Comparison of ENCODE assay signal across 20 cellular contexts in the genomic region with DNA sequence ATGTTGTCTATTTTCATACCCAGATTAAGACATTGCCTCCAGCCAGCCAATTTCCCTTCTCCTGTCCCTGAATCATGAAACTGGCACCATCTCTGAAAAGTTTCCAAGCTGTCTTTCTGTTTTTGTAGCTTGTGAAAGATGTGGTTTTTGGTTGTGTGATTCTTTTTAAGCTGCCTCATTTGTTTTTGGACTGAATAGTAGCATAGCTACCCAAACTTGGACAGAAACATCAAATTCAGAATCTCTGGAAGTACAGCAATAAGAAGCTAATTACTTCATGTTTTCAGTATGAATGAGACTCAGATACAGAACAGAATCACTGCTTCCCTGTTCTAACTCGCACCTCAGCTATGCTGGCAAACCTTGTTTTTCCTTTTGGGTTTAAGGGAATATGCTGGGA.
DNase-seq lines count a peak whose midpoint lies in the region; ATAC-seq and TF ChIP-seq lines count a peak whose summit lies in the region.
"Had no signal": no experiment of that assay in that cellular context is flagged by ENCODE, and none has a peak within 500 bp of the region (broad histone marks: within the 10 kb centered on the region; RNA-seq: fewer than 3 reads in every experiment).

No MANE protein-coding gene starts in this region.

- intact Hi-C loops in sciatic nerve (cut with DNase I), result no loop called here

- no peak overlapping the region for H2BK15ac ChIP-seq in neuronal stem cell (ENCODE audit: low read length)

- no peak overlapping the region for H2BK120ac ChIP-seq in neuronal stem cell (ENCODE audit: low read depth, low read length)

- H2AFZ ChIP-seq in OCI-LY3 (ENCODE audit: low read depth, low read length) (no peak overlapping the region), neuronal stem cell (ENCODE audit: low read length) (no peak overlapping the region)

- peaks cover 31% of the 10 kb centered on the region for H3K4me1 ChIP-seq in OCI-LY3 (ENCODE audit: low read length)
- H3K4me1 ChIP-seq in neuronal stem cell (ENCODE audit: control insufficient read depth in 2 of 2, insufficient read depth in 1 of 2, low read depth in 1 of 2, low read length in 2 of 2), result no peaks in the 10 kb centered on the region

- no peak overlapping the region for H3K18ac ChIP-seq in neuronal stem cell (ENCODE audit: low read length)

- DNase-seq in GM03348 (ENCODE audit: low spot score) (peak; percentile 30), fibroblast of gingiva (ENCODE audit: low read depth) (peak; percentile 73), sciatic nerve (ENCODE audit: low spot score) (no peak), neuronal stem cell (ENCODE audit: low spot score) (no peak), NCI-H2196 treated with DMSO at 0.1 percent for 48 hours (lab: John Stamatoyannopoulos, UW; ENCODE audit: unreplicated experiment) (no peak), ureter (ENCODE audit: low spot score) (no peak)
- no peak for DNase-seq in activated naive CD8-positive, alpha-beta T cell treated with anti-CD3 and anti-CD28 coated beads, Interleukin-2, amount 50 U/mL, for 24 hours
- DNase-seq: ACHN; CD8-positive, alpha-beta memory T cell; DMS 273 treated with DMSO at 0.1 percent for 48 hours; EL; NCI-H1436; NCI-H2081 treated with DMSO at 0.1 percent for 48 hours; NCI-H345; NCI-H526 treated with DMSO at 0.1 percent for 48 hours; NK-92 treated with Interleukin-12 subunit alpha and Interleukin-12 subunit beta, amount 100 ng/mL, for 24 hours had no signal

- no peaks in the 10 kb centered on the region for H3K36me3 ChIP-seq in OCI-LY3 (replicated peaks; ENCODE audit: low read depth, low read length)
- H3K36me3 ChIP-seq in neuronal stem cell (replicated peaks in 1 of 2; ENCODE audit: control insufficient read depth in 2 of 2, insufficient read depth in 2 of 2, low read length in 2 of 2), result no peaks in the 10 kb centered on the region
- H3K36me3 ChIP-seq: BLaER1 had no signal

- H3K27me3 Mint-ChIP-seq in activated naive CD8-positive, alpha-beta T cell treated with anti-CD3 and anti-CD28 coated beads, Interleukin-2, amount 50 U/mL, for 24 hours, result peaks cover 2% of the 10 kb centered on the region

- H3K27me3 ChIP-seq in OCI-LY3 (ENCODE audit: low read depth, low read length) (no peaks in the 10 kb centered on the region; the same call in 1 of the 2 replicates), neuronal stem cell (ENCODE audit: control insufficient read depth in 3 of 3, insufficient read depth in 3 of 3, low read depth in 1 of 3, low read length in 3 of 3) (no peaks in the 10 kb centered on the region)
- H3K27me3 ChIP-seq: BLaER1 had no signal

- H3K27ac ChIP-seq in OCI-LY3 (ENCODE audit: low read length) (no peak overlapping the region), neuronal stem cell (replicated peaks; ENCODE audit: low read length) (no peak overlapping the region)
- H3K27ac ChIP-seq: BLaER1, RWPE1 had no signal

- no peak overlapping the region for H4K91ac ChIP-seq in neuronal stem cell (ENCODE audit: low read depth, low read length, poor library complexity)

- H3K4me3 ChIP-seq in OCI-LY3 (ENCODE audit: low read length) (no peak overlapping the region), neuronal stem cell (ENCODE audit: low read length in 2 of 2) (no peak overlapping the region)
- H3K4me3 ChIP-seq: BLaER1 had no signal

- H3K79me1 ChIP-seq in neuronal stem cell (ENCODE audit: low read depth, low read length), result no peaks in the 10 kb centered on the region

- no peaks in the 10 kb centered on the region for H3K9me3 Mint-ChIP-seq in activated naive CD8-positive, alpha-beta T cell treated with anti-CD3 and anti-CD28 coated beads, Interleukin-2, amount 50 U/mL, for 24 hours

- TF ChIP-seq CTCF in OCI-LY3 (IDR thresholded peaks at IDR 0.05; ENCODE audit: low read depth, low read length), result no peak

- no peak overlapping the region for H3K23ac ChIP-seq in neuronal stem cell (ENCODE audit: low read depth, low read length, poor library complexity)

- H3K79me2 ChIP-seq in OCI-LY3 (ENCODE audit: low read length), result no peaks in the 10 kb centered on the region

- H3K9me3 ChIP-seq in OCI-LY3 (ENCODE audit: insufficient read depth, low read length) (no peaks in the 10 kb centered on the region), neuronal stem cell (replicated peaks in 1 of 2; ENCODE audit: control insufficient read depth in 2 of 2, insufficient read depth in 1 of 2, low read depth in 1 of 2, low read length in 2 of 2) (no peaks in the 10 kb centered on the region)

- no peaks in the 10 kb centered on the region for H3K36me3 Mint-ChIP-seq in activated naive CD8-positive, alpha-beta T cell treated with anti-CD3 and anti-CD28 coated beads, Interleukin-2, amount 50 U/mL, for 24 hours (ENCODE audit: low read depth)
- H3K36me3 Mint-ChIP-seq: CD8-positive, alpha-beta memory T cell; IgD-negative memory B cell had no signal

- H3K4ac ChIP-seq in neuronal stem cell (ENCODE audit: low read length), result no peak overlapping the region

- H3K4me1 Mint-ChIP-seq in activated naive CD8-positive, alpha-beta T cell treated with anti-CD3 and anti-CD28 coated beads, Interleukin-2, amount 50 U/mL, for 24 hours, result peaks cover 19% of the 10 kb centered on the region

- no peak overlapping the region for H3K14ac ChIP-seq in neuronal stem cell (ENCODE audit: low read length)

- no peak overlapping the region for H3K27ac Mint-ChIP-seq in activated naive CD8-positive, alpha-beta T cell treated with anti-CD3 and anti-CD28 coated beads, Interleukin-2, amount 50 U/mL, for 24 hours
- H3K27ac Mint-ChIP-seq: IgD-negative memory B cell had no signal

- no peak overlapping the region for H2BK12ac ChIP-seq in neuronal stem cell (ENCODE audit: low read length)

- WGBS in neuronal stem cell (ENCODE audit: extremely low coverage in 2 of 2, insufficient read length in 2 of 2, insufficient replicate concordance in 1 of 2), 2 donors, result no CpG with 5 or more reads among the region's 1 CpG

- H3K4me3 Mint-ChIP-seq in activated naive CD8-positive, alpha-beta T cell treated with anti-CD3 and anti-CD28 coated beads, Interleukin-2, amount 50 U/mL, for 24 hours, result no peak overlapping the region
- H3K4me3 Mint-ChIP-seq: CD8-positive, alpha-beta memory T cell; IgD-negative memory B cell had no signal

- peak; percentile 56 for ATAC-seq in sciatic nerve
- no peak for ATAC-seq in activated naive CD8-positive, alpha-beta T cell treated with anti-CD3 and anti-CD28 coated beads, Interleukin-2, amount 50 U/mL, for 24 hours

- H3K4me2 ChIP-seq in OCI-LY3 (ENCODE audit: low read length), result peak overlapping the region; percentile 47
- no peak overlapping the region for H3K4me2 ChIP-seq in neuronal stem cell (ENCODE audit: insufficient read depth, low read length, poor library complexity, severe bottlenecking)
- H3K4me2 ChIP-seq: BLaER1 had no signal

- H3K9ac ChIP-seq in OCI-LY3 (ENCODE audit: low read length) (no peak overlapping the region), neuronal stem cell (ENCODE audit: low read depth, low read length, poor library complexity) (no peak overlapping the region)
- H3K9ac ChIP-seq: BLaER1 had no signal

- no peaks in the 10 kb centered on the region for H4K20me1 ChIP-seq in OCI-LY3 (ENCODE audit: insufficient read depth, low read length)
- H4K20me1 ChIP-seq: BLaER1 had no signal

- no peak overlapping the region for H2AK5ac ChIP-seq in neuronal stem cell (ENCODE audit: low read depth, low read length)

- no peak overlapping the region for H2BK5ac ChIP-seq in neuronal stem cell (ENCODE audit: low read length)

- no peak overlapping the region for H4K8ac ChIP-seq in neuronal stem cell (ENCODE audit: low read depth, low read length)

Comparison
In these comparisons a context has a peak if more than half of its experiments do, and no peak if none do; other contexts are left out.
1. DNase-seq: peak in GM03348 (single experiment) and fibroblast of gingiva (single experiment); none in sciatic nerve (single experiment), neuronal stem cell (single experiment), activated naive CD8-positive, alpha-beta T cell treated with anti-CD3 and anti-CD28 coated beads, Interleukin-2, amount 50 U/mL, for 24 hours (single experiment), NCI-H2196 treated with DMSO at 0.1 percent for 48 hours (single experiment) and ureter (single experiment).